ENCODE assay signal across 8 cellular contexts in the genomic region with DNA sequence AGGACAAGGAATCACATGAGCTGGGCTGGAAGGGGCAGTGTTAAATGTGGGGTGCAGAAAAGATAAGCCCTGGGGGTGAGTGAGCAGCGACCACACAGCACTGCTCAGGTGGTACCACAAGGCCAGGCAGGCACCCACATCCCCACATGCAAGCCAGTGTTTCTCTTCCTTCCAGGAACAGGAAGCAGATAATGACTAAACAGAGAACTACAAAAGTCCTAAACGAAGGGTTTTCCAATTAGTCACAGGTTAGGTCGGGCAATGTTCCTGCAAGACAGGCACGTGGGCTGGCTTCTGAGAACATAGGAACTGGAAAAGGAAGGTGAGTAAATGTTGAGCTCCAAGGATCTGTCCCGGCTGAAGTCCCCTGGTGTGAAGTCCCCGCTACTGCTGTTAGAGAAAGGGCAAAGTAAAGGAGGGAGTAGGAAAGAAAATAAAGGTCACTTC. TPM values are rescaled to one million over a fixed set of nuclear protein-coding genes. Genes with fewer than 3 reads are reported as not detected.
DNase-seq lines count a peak whose midpoint lies in the region; ATAC-seq and TF ChIP-seq lines count a peak whose summit lies in the region.

No MANE protein-coding gene starts in this region.

- peak; percentile 90 for ATAC-seq in activated T-helper 17 cell treated with anti-CD3 and anti-CD28 coated beads, Interleukin-2, amount 50 U/mL, for 72 hours (replicated peaks)
- ATAC-seq in left cardiac atrium: peak; percentile 41 to 80
- peak; percentile 89 for ATAC-seq in stimulated activated effector memory CD8-positive, alpha-beta T cell treated with anti-CD3 and anti-CD28 coated beads, Interleukin-12 subunit alpha, Interleukin-12 subunit beta, amount 100 ng/mL, for 72 hours
- no peak for ATAC-seq in GM18520 (IDR thresholded peaks at IDR 0.05; ENCODE audit: unreplicated experiment)
- ATAC-seq in HG02973 (IDR thresholded peaks at IDR 0.05; ENCODE audit: unreplicated experiment): no peak

- peaks cover 26% of the 10 kb centered on the region for H3K4me1 Mint-ChIP-seq in Calu3 (ENCODE audit: low read depth, unreplicated experiment)
- peaks cover 39% of the 10 kb centered on the region for H3K4me1 Mint-ChIP-seq in activated T-helper 17 cell treated with anti-CD3 and anti-CD28 coated beads, Interleukin-2, amount 50 U/mL, for 72 hours
- H3K4me1 Mint-ChIP-seq in stimulated activated effector memory CD8-positive, alpha-beta T cell treated with anti-CD3 and anti-CD28 coated beads, Interleukin-12 subunit alpha, Interleukin-12 subunit beta, amount 100 ng/mL, for 72 hours: peaks cover 57% of the 10 kb centered on the region

- peak overlapping the region; percentile 89 for H3K27ac Mint-ChIP-seq in Calu3 (ENCODE audit: unreplicated experiment)
- H3K27ac Mint-ChIP-seq in activated T-helper 17 cell treated with anti-CD3 and anti-CD28 coated beads, Interleukin-2, amount 50 U/mL, for 72 hours: peak overlapping the region; percentile 68
- peak overlapping the region; percentile 48 for H3K27ac Mint-ChIP-seq in stimulated activated effector memory CD8-positive, alpha-beta T cell treated with anti-CD3 and anti-CD28 coated beads, Interleukin-12 subunit alpha, Interleukin-12 subunit beta, amount 100 ng/mL, for 72 hours

- BruUV-seq in Calu3 (replicated peaks; lab: Mats Ljungman, UMichigan): no TSS peak

- no peaks in the 10 kb centered on the region for H3K27me3 Mint-ChIP-seq in Calu3 (ENCODE audit: unreplicated experiment)
- no peaks in the 10 kb centered on the region for H3K27me3 Mint-ChIP-seq in activated T-helper 17 cell treated with anti-CD3 and anti-CD28 coated beads, Interleukin-2, amount 50 U/mL, for 72 hours

- no peaks in the 10 kb centered on the region for H3K9me3 Mint-ChIP-seq in Calu3 (ENCODE audit: low read depth, unreplicated experiment)
- no peaks in the 10 kb centered on the region for H3K9me3 Mint-ChIP-seq in activated T-helper 17 cell treated with anti-CD3 and anti-CD28 coated beads, Interleukin-2, amount 50 U/mL, for 72 hours
- H3K9me3 Mint-ChIP-seq in stimulated activated effector memory CD8-positive, alpha-beta T cell treated with anti-CD3 and anti-CD28 coated beads, Interleukin-12 subunit alpha, Interleukin-12 subunit beta, amount 100 ng/mL, for 72 hours: no peaks in the 10 kb centered on the region

- DNase-seq in Calu3: peak; percentile 64
- DNase-seq in HK-2 (ENCODE audit: unreplicated experiment): peak; percentile 83
- DNase-seq in left cardiac atrium: peak; percentile 58
- DNase-seq in stimulated activated effector memory CD8-positive, alpha-beta T cell treated with anti-CD3 and anti-CD28 coated beads, Interleukin-12 subunit alpha, Interleukin-12 subunit beta, amount 100 ng/mL, for 72 hours (ENCODE audit: low spot score in 2 of 2): no peak
- no peak for DNase-seq in COR-L47 (lab: John Stamatoyannopoulos, UW)

- peaks cover 9% of the 10 kb centered on the region for H3K36me3 Mint-ChIP-seq in Calu3 (ENCODE audit: insufficient read depth, unreplicated experiment)
- H3K36me3 Mint-ChIP-seq in activated T-helper 17 cell treated with anti-CD3 and anti-CD28 coated beads, Interleukin-2, amount 50 U/mL, for 72 hours (ENCODE audit: low read depth): no peaks in the 10 kb centered on the region
- H3K36me3 Mint-ChIP-seq in stimulated activated effector memory CD8-positive, alpha-beta T cell treated with anti-CD3 and anti-CD28 coated beads, Interleukin-12 subunit alpha, Interleukin-12 subunit beta, amount 100 ng/mL, for 72 hours: peaks cover 14% of the 10 kb centered on the region

- TF ChIP-seq CTCF in Calu3 (IDR thresholded peaks at IDR 0.05; ENCODE audit: unreplicated experiment): no peak

- CTCF ChIA-PET in Calu3 (lab: Charles Lee): interaction anchor here (0.6 to 1.0 kb wide), 4 partner anchors 14 to 64 kb away, joined by 3 read pairs; no protein-coding TSS in a partner anchor

- intact Hi-C loops in Calu3 (cut with micrococcal nuclease; ENCODE audit: unreplicated experiment) (no loop called here), left cardiac atrium (cut with DNase I) (no loop called here)

- H3K4me3 Mint-ChIP-seq in Calu3 (ENCODE audit: low read depth, unreplicated experiment): peak overlapping the region; percentile 47
- H3K4me3 Mint-ChIP-seq in activated T-helper 17 cell treated with anti-CD3 and anti-CD28 coated beads, Interleukin-2, amount 50 U/mL, for 72 hours: peak overlapping the region; percentile 58
- peak overlapping the region; percentile 31 for H3K4me3 Mint-ChIP-seq in stimulated activated effector memory CD8-positive, alpha-beta T cell treated with anti-CD3 and anti-CD28 coated beads, Interleukin-12 subunit alpha, Interleukin-12 subunit beta, amount 100 ng/mL, for 72 hours

RNA-seq across cellular contexts. Expression of a gene that starts 19.5 kb away (rescaled TPM):
- total RNA-seq in Calu3 (2022) (15.4 and 18.2 TPM in 2 replicates), left cardiac atrium (10 to 100 TPM; 26.0 to 29.4 TPM)
- total RNA-seq in activated T-helper 17 cell treated with anti-CD3 and anti-CD28 coated beads, Interleukin-2, amount 50 U/mL, for 72 hours: 10 to 100 TPM; 15.5 to 20.8 TPM

Comparison
In these comparisons a context has a peak if more than half of its experiments do, and no peak if none do; other contexts are left out.
1. DNase-seq: peak in Calu3 (single experiment), HK-2 (single experiment) and left cardiac atrium (single experiment); none in stimulated activated effector memory CD8-positive, alpha-beta T cell treated with anti-CD3 and anti-CD28 coated beads, Interleukin-12 subunit alpha, Interleukin-12 subunit beta, amount 100 ng/mL, for 72 hours (0 of 2) and COR-L47 (single experiment).
2. ATAC-seq: peak in activated T-helper 17 cell treated with anti-CD3 and anti-CD28 coated beads, Interleukin-2, amount 50 U/mL, for 72 hours (single experiment), left cardiac atrium (2 of 2) and stimulated activated effector memory CD8-positive, alpha-beta T cell treated with anti-CD3 and anti-CD28 coated beads, Interleukin-12 subunit alpha, Interleukin-12 subunit beta, amount 100 ng/mL, for 72 hours (single experiment); none in GM18520 (single experiment) and HG02973 (single experiment).
3. Peak in every context shown above with its lines, with median percentiles within 50 percentile points of each other: H3K27ac Mint-ChIP-seq and H3K4me3 Mint-ChIP-seq.